Comparison of ENCODE assay signal across 7 cellular contexts in the genomic region with DNA sequence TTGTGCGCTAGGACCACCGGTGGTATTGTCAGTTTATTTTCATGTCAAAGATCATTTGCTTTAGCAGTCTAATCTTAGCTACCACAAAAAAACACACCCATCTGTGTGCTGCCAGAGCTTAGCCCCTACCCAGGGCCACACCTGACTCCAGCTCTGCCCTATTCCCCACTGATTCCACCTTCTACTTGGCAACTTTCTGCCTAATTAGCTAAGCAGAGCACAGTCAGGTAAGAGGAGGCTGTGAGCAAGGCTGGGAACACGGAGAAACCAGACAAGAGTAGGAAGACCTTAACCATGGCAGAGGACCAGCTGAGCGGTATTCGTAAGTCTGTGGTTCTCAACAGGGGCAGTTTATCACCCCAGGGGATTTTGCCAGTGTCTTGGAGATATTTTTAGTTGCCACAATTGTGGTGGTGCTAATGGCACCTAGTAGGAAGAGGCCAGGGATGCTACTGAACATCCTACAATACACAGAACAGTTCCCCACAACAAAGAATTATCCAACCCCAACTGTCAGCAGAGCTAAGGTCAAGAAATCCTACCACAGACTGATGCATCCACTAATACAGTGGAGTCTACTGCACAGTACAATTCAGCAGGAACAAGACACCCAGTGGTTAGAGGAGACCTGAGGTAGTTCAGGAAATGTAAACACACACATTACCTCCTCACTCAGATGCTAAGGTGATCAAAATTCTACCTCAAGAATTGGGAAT.
DNase-seq lines count a peak whose midpoint lies in the region; ATAC-seq and TF ChIP-seq lines count a peak whose summit lies in the region.

No MANE protein-coding gene starts in this region.

- intact Hi-C loops in natural killer cell (cut with micrococcal nuclease), result loop anchor here (1.0 to 10.0 kb wide), 2 partner anchors 13 to 576 kb away; a partner anchor contains a TSS

- CTCF ChIA-PET in activated CD8-positive, alpha-beta T cell treated with anti-CD3 and anti-CD28 coated beads, Interleukin-2, amount 10 ng/mL, durations not matched to agents 7 days and 5 days (lab: Charles Lee), result interaction anchor here (1.0 to 3.4 kb wide), 9 partner anchors 8 to 331 kb away, joined by 3 to 18 read pairs (median 4); a partner anchor contains a TSS

- peak overlapping the region; percentile 84 for H3K4me3 Mint-ChIP-seq in activated CD8-positive, alpha-beta T cell treated with anti-CD3 and anti-CD28 coated beads, Interleukin-2, amount 10 ng/mL, durations not matched to agents 7 days and 5 days
- H3K4me3 Mint-ChIP-seq in natural killer cell, result peak overlapping the region; percentile 94

- ATAC-seq in GM19324 (IDR thresholded peaks at IDR 0.05; ENCODE audit: low FRiP score, unreplicated experiment) (peak; percentile 64), HG03025 (IDR thresholded peaks at IDR 0.05; ENCODE audit: low FRiP score, unreplicated experiment) (peak; percentile 58), natural killer cell (peak; percentile 72 to 90 (median 84))
- ATAC-seq in activated CD8-positive, alpha-beta T cell treated with anti-CD3 and anti-CD28 coated beads, Interleukin-2, amount 10 ng/mL, durations not matched to agents 7 days and 5 days, result peak; percentile 73

- peaks cover 7% of the 10 kb centered on the region for H3K36me3 Mint-ChIP-seq in activated CD8-positive, alpha-beta T cell treated with anti-CD3 and anti-CD28 coated beads, Interleukin-2, amount 10 ng/mL, durations not matched to agents 7 days and 5 days (ENCODE audit: low read depth)
- no peaks in the 10 kb centered on the region for H3K36me3 Mint-ChIP-seq in natural killer cell

- H3K27ac Mint-ChIP-seq in activated CD8-positive, alpha-beta T cell treated with anti-CD3 and anti-CD28 coated beads, Interleukin-2, amount 10 ng/mL, durations not matched to agents 7 days and 5 days, result peak overlapping the region; percentile 97
- H3K27ac Mint-ChIP-seq in natural killer cell, result peak overlapping the region in 1 of 2 donors; percentile 98

- peaks cover under 1% of the 10 kb centered on the region for H3K27me3 Mint-ChIP-seq in activated CD8-positive, alpha-beta T cell treated with anti-CD3 and anti-CD28 coated beads, Interleukin-2, amount 10 ng/mL, durations not matched to agents 7 days and 5 days (ENCODE audit: low read depth)
- no peaks in the 10 kb centered on the region for H3K27me3 Mint-ChIP-seq in natural killer cell (ENCODE audit: low read depth in 2 of 2)

- no peak for TF ChIP-seq CTCF in natural killer cell (IDR thresholded peaks at IDR 0.05)

- H3K4me1 Mint-ChIP-seq in activated CD8-positive, alpha-beta T cell treated with anti-CD3 and anti-CD28 coated beads, Interleukin-2, amount 10 ng/mL, durations not matched to agents 7 days and 5 days (ENCODE audit: low read depth), result peaks cover 30% of the 10 kb centered on the region
- H3K4me1 Mint-ChIP-seq in natural killer cell, result peaks cover 28 to 33% of the 10 kb centered on the region in 2 donors

- peak; percentile 31 for DNase-seq in activated CD8-positive, alpha-beta T cell treated with anti-CD3 and anti-CD28 coated beads, Interleukin-2, amount 10 ng/mL, durations not matched to agents 7 days and 5 days
- peak; percentile 42 for DNase-seq in natural killer cell
- no peak for DNase-seq in NOMO-1 treated with dmso at 0.1 percent for 144 hours (lab: John Stamatoyannopoulos, UW; ENCODE audit: unreplicated experiment)
- no peak for DNase-seq in T-helper 9 cell
- no peak for DNase-seq in amniotic stem cell (lab: John Stamatoyannopoulos, UW)

- POLR2A ChIA-PET in activated CD8-positive, alpha-beta T cell treated with anti-CD3 and anti-CD28 coated beads, Interleukin-2, amount 10 ng/mL, durations not matched to agents 7 days and 5 days (lab: Charles Lee), result interaction anchor here (1.3 to 2.1 kb wide), 3 partner anchors 13 to 116 kb away, joined by 5 to 11 read pairs (median 5); a partner anchor contains a TSS

- peaks cover 7% of the 10 kb centered on the region for H3K9me3 Mint-ChIP-seq in activated CD8-positive, alpha-beta T cell treated with anti-CD3 and anti-CD28 coated beads, Interleukin-2, amount 10 ng/mL, durations not matched to agents 7 days and 5 days (ENCODE audit: insufficient read depth)
- H3K9me3 Mint-ChIP-seq in natural killer cell, result no peaks in the 10 kb centered on the region

Comparison
In these comparisons a context has a peak if more than half of its experiments do, and no peak if none do; other contexts are left out.
1. DNase-seq: peak in activated CD8-positive, alpha-beta T cell treated with anti-CD3 and anti-CD28 coated beads, Interleukin-2, amount 10 ng/mL, durations not matched to agents 7 days and 5 days (single experiment) and natural killer cell (single experiment); none in NOMO-1 treated with dmso at 0.1 percent for 144 hours (single experiment), T-helper 9 cell (single experiment) and amniotic stem cell (single experiment).
2. Peak in every context shown above with its lines, with median percentiles within 50 percentile points of each other: ATAC-seq.